Comparison of ENCODE assay signal across 23 cellular contexts in the genomic region with DNA sequence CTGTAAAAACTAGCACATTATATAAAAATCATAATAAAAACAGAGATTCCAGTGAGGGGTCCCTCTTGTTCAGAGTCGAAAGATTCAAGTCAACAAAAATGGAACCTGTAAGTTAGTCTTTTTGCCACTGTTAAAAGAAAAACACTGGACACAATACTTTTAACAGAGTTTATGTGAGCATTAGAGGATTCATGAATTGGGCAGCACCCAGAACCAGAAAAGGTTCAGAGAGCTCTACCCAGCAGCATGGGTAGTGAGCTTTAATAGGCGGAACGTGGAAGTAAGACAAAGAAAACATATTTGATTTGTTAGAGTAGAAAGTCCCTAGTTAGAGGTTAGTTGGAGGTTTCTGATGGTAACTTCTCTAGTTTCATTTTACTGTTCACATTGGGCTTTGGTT.
"Had no signal": no experiment of that assay in that cellular context is flagged by ENCODE, and none has a peak within 500 bp of the region (broad histone marks: within the 10 kb centered on the region; RNA-seq: fewer than 3 reads in every experiment).

No MANE protein-coding gene starts in this region.

- DNase-seq: colonic mucosa; cortex of kidney; dermis blood vessel endothelial cell; dorsolateral prefrontal cortex; effector CD4-positive, alpha-beta T cell; effector CD8-positive, alpha-beta T cell; effector memory CD4-positive, alpha-beta T cell; effector memory CD8-positive, alpha-beta T cell; endodermal cell; erythroblast; esophagus squamous epithelium; foreskin fibroblast; foreskin keratinocyte; foreskin melanocyte; gastrocnemius medialis; glutamatergic neuron; head of caudate nucleus; heart left ventricle; heart right ventricle had no signal

- H3K27ac ChIP-seq: colonic mucosa, coronary artery, dorsolateral prefrontal cortex, epithelial cell of prostate, esophagus muscularis mucosa, esophagus squamous epithelium, foreskin keratinocyte, gastrocnemius medialis, gastroesophageal sphincter, heart left ventricle, heart right ventricle had no signal

- H3K36me3 ChIP-seq: colonic mucosa, esophagus muscularis mucosa, esophagus squamous epithelium, gastrocnemius medialis, gastroesophageal sphincter, heart left ventricle, heart right ventricle had no signal

- H3K4me1 ChIP-seq: colonic mucosa, esophagus muscularis mucosa, esophagus squamous epithelium, foreskin keratinocyte, gastrocnemius medialis, gastroesophageal sphincter, heart right ventricle had no signal

- H3K9me3 ChIP-seq: colonic mucosa, esophagus squamous epithelium had no signal

- H3K4me3 ChIP-seq: colonic mucosa, coronary artery, dorsolateral prefrontal cortex, esophagus muscularis mucosa, esophagus squamous epithelium, gastrocnemius medialis, gastroesophageal sphincter, heart left ventricle, heart right ventricle had no signal
